In genomic region chr16:2150418-2151187, GRCh38 we compare ENCODE assay signal across 8 cellular contexts. TPM values are rescaled to one million over a fixed set of nuclear protein-coding genes. Genes with fewer than 3 reads are reported as not detected.
DNase-seq lines count a peak whose midpoint lies in the region; ATAC-seq lines count a peak whose summit lies in the region.

No MANE protein-coding gene starts in this region.

- peaks cover 37% of the 10 kb centered on the region for H3K36me3 Mint-ChIP-seq in activated CD8-positive, alpha-beta T cell treated with anti-CD3 and anti-CD28 coated beads, Interleukin-2, amount 10 ng/mL, durations not matched to agents 7 days and 5 days (ENCODE audit: low read depth)
- H3K36me3 Mint-ChIP-seq in naive B cell: no peaks in the 10 kb centered on the region

- H3K27me3 Mint-ChIP-seq in activated CD8-positive, alpha-beta T cell treated with anti-CD3 and anti-CD28 coated beads, Interleukin-2, amount 10 ng/mL, durations not matched to agents 7 days and 5 days (ENCODE audit: low read depth): no peaks in the 10 kb centered on the region
- H3K27me3 Mint-ChIP-seq in naive B cell: no peaks in the 10 kb centered on the region

- DNase-seq in ELF-1 (ENCODE audit: low read depth, low spot score) (peak; percentile 85), LoVo (ENCODE audit: low spot score) (peak; percentile 51), naive B cell (no peak), AG08396 (ENCODE audit: low spot score) (no peak)
- DNase-seq in activated CD8-positive, alpha-beta T cell treated with anti-CD3 and anti-CD28 coated beads, Interleukin-2, amount 10 ng/mL, durations not matched to agents 7 days and 5 days: no peak

- H3K9me3 Mint-ChIP-seq in activated CD8-positive, alpha-beta T cell treated with anti-CD3 and anti-CD28 coated beads, Interleukin-2, amount 10 ng/mL, durations not matched to agents 7 days and 5 days (ENCODE audit: insufficient read depth): no peaks in the 10 kb centered on the region
- H3K9me3 Mint-ChIP-seq in naive B cell: no peaks in the 10 kb centered on the region

- no peak overlapping the region for H3K4me3 Mint-ChIP-seq in activated CD8-positive, alpha-beta T cell treated with anti-CD3 and anti-CD28 coated beads, Interleukin-2, amount 10 ng/mL, durations not matched to agents 7 days and 5 days
- peak overlapping the region in 5 of 8 donors; percentile 12 to 81 (median 47) for H3K4me3 Mint-ChIP-seq in naive B cell

- ATAC-seq in activated CD8-positive, alpha-beta T cell treated with anti-CD3 and anti-CD28 coated beads, Interleukin-2, amount 10 ng/mL, durations not matched to agents 7 days and 5 days: no peak
- ATAC-seq in naive B cell (ENCODE audit: low read depth in 2 of 2): no peak
- no peak for ATAC-seq in HG03135 (IDR thresholded peaks at IDR 0.05; ENCODE audit: unreplicated experiment)
- no peak for ATAC-seq in GM19463 (IDR thresholded peaks at IDR 0.05; ENCODE audit: unreplicated experiment)
- no peak for ATAC-seq in GM21447 (IDR thresholded peaks at IDR 0.05; ENCODE audit: unreplicated experiment)

- POLR2A ChIA-PET in activated CD8-positive, alpha-beta T cell treated with anti-CD3 and anti-CD28 coated beads, Interleukin-2, amount 10 ng/mL, durations not matched to agents 7 days and 5 days (lab: Charles Lee): interaction anchor here (0.6 kb wide), 1 partner anchor 466 kb away, joined by 3 read pairs; no protein-coding TSS in a partner anchor

- CTCF ChIA-PET in activated CD8-positive, alpha-beta T cell treated with anti-CD3 and anti-CD28 coated beads, Interleukin-2, amount 10 ng/mL, durations not matched to agents 7 days and 5 days (lab: Charles Lee): interaction anchor here (1.0 to 3.8 kb wide), 5 partner anchors 10 to 147 kb away, joined by 3 to 25 read pairs (median 8); no protein-coding TSS in a partner anchor

- H3K4me1 Mint-ChIP-seq in activated CD8-positive, alpha-beta T cell treated with anti-CD3 and anti-CD28 coated beads, Interleukin-2, amount 10 ng/mL, durations not matched to agents 7 days and 5 days (ENCODE audit: low read depth): peaks cover 38% of the 10 kb centered on the region
- peaks cover 25 to 39% (median 25%) of the 10 kb centered on the region in 3 donors for H3K4me1 Mint-ChIP-seq in naive B cell

- peak overlapping the region; percentile 28 for H3K27ac Mint-ChIP-seq in activated CD8-positive, alpha-beta T cell treated with anti-CD3 and anti-CD28 coated beads, Interleukin-2, amount 10 ng/mL, durations not matched to agents 7 days and 5 days
- peak overlapping the region in 2 of 6 donors; percentile 10 to 66 for H3K27ac Mint-ChIP-seq in naive B cell

RNA-seq across cellular contexts. Expression of gene RAB26, which starts 2.2 kb away (rescaled TPM):
- total RNA-seq in activated CD8-positive, alpha-beta T cell treated with anti-CD3 and anti-CD28 coated beads, Interleukin-2, amount 10 ng/mL, durations not matched to agents 7 days and 5 days: under 1 TPM; 0.26 to 0.31 TPM
- polyA plus RNA-seq in naive B cell (ENCODE audit: low read depth in 6 of 6): 1 to 10 TPM in 4 of 6 donors, under 1 TPM in 1, not detected in 1; 0.66 to 2.7 (median 1.4) TPM

RNA-seq across cellular contexts. Expression of gene TRAF7, which starts 5.0 kb away (rescaled TPM):
- total RNA-seq in activated CD8-positive, alpha-beta T cell treated with anti-CD3 and anti-CD28 coated beads, Interleukin-2, amount 10 ng/mL, durations not matched to agents 7 days and 5 days: 10 to 100 TPM; 56.8 to 59.5 TPM
- polyA plus RNA-seq in naive B cell (ENCODE audit: low read depth in 6 of 6): 1 to 10 TPM; 4.2 to 9.4 (median 5.6) TPM

RNA-seq across cellular contexts. Expression of gene PKD1, which starts 14.9 kb away (rescaled TPM):
- total RNA-seq in activated CD8-positive, alpha-beta T cell treated with anti-CD3 and anti-CD28 coated beads, Interleukin-2, amount 10 ng/mL, durations not matched to agents 7 days and 5 days: 10 to 100 TPM; 66.0 to 76.6 TPM
- polyA plus RNA-seq in naive B cell (ENCODE audit: low read depth in 6 of 6): 10 to 100 TPM in 1 of 6 donors, 1 to 10 TPM in 5; 2.8 to 10.4 (median 4.0) TPM

RNA-seq across cellular contexts. Expression of gene CASKIN1, which starts 45.8 kb away (rescaled TPM):
- total RNA-seq in activated CD8-positive, alpha-beta T cell treated with anti-CD3 and anti-CD28 coated beads, Interleukin-2, amount 10 ng/mL, durations not matched to agents 7 days and 5 days: under 1 TPM; 0.05 to 0.63 TPM
- polyA plus RNA-seq in naive B cell (ENCODE audit: low read depth in 6 of 6): not detected

RNA-seq across cellular contexts. Expression of gene MLST8, which starts 54.7 kb away (rescaled TPM):
- total RNA-seq in activated CD8-positive, alpha-beta T cell treated with anti-CD3 and anti-CD28 coated beads, Interleukin-2, amount 10 ng/mL, durations not matched to agents 7 days and 5 days: 10 to 100 TPM; 34.5 to 37.8 TPM
- 10 to 100 TPM; 28.1 to 43.1 (median 33.4) TPM for polyA plus RNA-seq in naive B cell (ENCODE audit: low read depth in 6 of 6)

Comparison
In these comparisons a context has a peak if more than half of its experiments do, and no peak if none do; other contexts are left out.
1. DNase-seq: peak in ELF-1 (single experiment) and LoVo (single experiment); none in activated CD8-positive, alpha-beta T cell treated with anti-CD3 and anti-CD28 coated beads, Interleukin-2, amount 10 ng/mL, durations not matched to agents 7 days and 5 days (single experiment), naive B cell (single experiment) and AG08396 (single experiment).